In the genomic region with DNA sequence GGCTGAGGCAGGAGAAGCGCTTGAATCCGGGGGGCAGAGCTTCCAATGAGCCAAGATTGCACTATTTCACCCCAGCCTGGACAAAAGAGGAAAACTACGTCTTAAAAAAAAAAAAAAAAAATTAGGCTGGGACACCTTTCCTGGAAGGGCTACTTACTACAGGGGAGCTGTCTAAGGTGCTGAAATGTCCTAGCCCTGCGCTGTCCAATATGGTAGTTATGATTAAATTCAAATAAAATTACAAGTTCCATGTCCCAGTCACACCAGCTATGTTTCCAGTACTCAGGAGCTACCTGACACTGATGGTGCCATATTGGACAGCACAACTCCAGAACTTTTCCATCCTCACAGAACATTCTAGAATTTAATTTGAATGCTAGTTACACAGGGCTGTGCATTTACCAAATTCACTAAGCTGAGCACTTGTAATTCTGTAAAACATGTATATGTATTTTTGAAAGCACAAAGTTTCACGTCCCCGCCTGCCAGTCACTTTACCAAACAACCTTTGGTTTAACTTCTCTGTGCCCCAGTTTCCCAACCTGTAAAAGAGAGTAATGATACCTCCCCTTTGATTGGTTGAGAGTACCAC, we compare ENCODE assay signal across 11 cellular contexts. TPM values are rescaled to one million over a fixed set of nuclear protein-coding genes. Genes with fewer than 3 reads are reported as not detected.
DNase-seq lines count a peak whose midpoint lies in the region; ATAC-seq, FAIRE-seq and TF ChIP-seq lines count a peak whose summit lies in the region.
"Had no signal": no experiment of that assay in that cellular context is flagged by ENCODE, and none has a peak within 500 bp of the region (broad histone marks: within the 10 kb centered on the region; RNA-seq: fewer than 3 reads in every experiment).

No MANE protein-coding gene starts in this region.

- in situ Hi-C loops in astrocyte of the cerebellum (cut with HindIII; ENCODE audit: low sequenced_read_pairs) (no loop called here), HepG2 (cut with HindIII; ENCODE audit: extremely low pct_ligation_motif_present, low pct_unique_long_range_greater_than_20kb) (no loop called here)

- WGBS in HepG2 (ENCODE audit: low lambda C conversion rate), result 92% methylated on average over 6 of the region's 6 CpGs
- 45 to 53% (median 45%) methylated on average over 6 of the region's 6 CpGs for WGBS in ovary, 3 donors

- TF ChIP-seq CTCF in astrocyte of the cerebellum (IDR thresholded peaks at IDR 0.05; ENCODE audit: low read depth, low read length, missing control alignments) (no peak), HepG2 (CRISPR knock-in tag; IDR thresholded peaks at IDR 0.05) (no peak), ovary (IDR thresholded peaks at IDR 0.05) (no peak), osteoblast (IDR thresholded peaks at IDR 0.05; ENCODE audit: extremely low read depth, low read depth, low read length) (no peak)

- H3K27me3 ChIP-seq in HepG2 (ENCODE audit: control insufficient read depth in 1 of 2, insufficient read depth in 2 of 2, low read length in 2 of 2) (no peaks in the 10 kb centered on the region), ovary (no peaks in the 10 kb centered on the region), osteoblast (ENCODE audit: insufficient read depth, low read length) (no peaks in the 10 kb centered on the region)
- H3K27me3 ChIP-seq: tibial nerve had no signal

- H3K79me2 ChIP-seq in HepG2 (ENCODE audit: insufficient read depth, low read length), result no peaks in the 10 kb centered on the region
- no peaks in the 10 kb centered on the region for H3K79me2 ChIP-seq in osteoblast (ENCODE audit: insufficient read depth, low read length)

- no peaks in the 10 kb centered on the region for H3K4me1 ChIP-seq in HepG2 (ENCODE audit: insufficient read depth, low read length)
- no peaks in the 10 kb centered on the region for H3K4me1 ChIP-seq in ovary (ENCODE audit: insufficient read depth)
- H3K4me1 ChIP-seq in osteoblast (ENCODE audit: insufficient read depth, low read length), result no peaks in the 10 kb centered on the region
- H3K4me1 ChIP-seq: tibial nerve had no signal

- POLR2A ChIA-PET in HepG2 (lab: Yijun Ruan, JAX), result interaction anchor here (0.6 to 1.4 kb wide), 2 partner anchors 13 to 227 kb away, joined by 3 read pairs; a partner anchor contains a TSS

- CTCF ChIA-PET in HepG2 (lab: Yijun Ruan, JAX; ENCODE audit: low intra/inter-chr PET ratio, low total read pairs), result no interaction called here

- no TSS peak for BruUV-seq in HepG2 (replicated peaks; lab: Mats Ljungman, UMichigan)

- no peak overlapping the region for H3K4me2 ChIP-seq in HepG2 (ENCODE audit: low read depth, low read length)
- H3K4me2 ChIP-seq in osteoblast (ENCODE audit: insufficient read depth, low read length), result no peak overlapping the region
- H3K4me2 ChIP-seq: KMS-11 had no signal

- no peak for FAIRE-seq in HepG2 (lab: Jason Lieb, UNC)

- H3K27ac ChIP-seq in HepG2 (ENCODE audit: extremely low read length, insufficient read depth, low read length) (no peak overlapping the region), ovary (no peak overlapping the region), osteoblast (ENCODE audit: low read depth, low read length) (no peak overlapping the region)
- H3K27ac ChIP-seq: KMS-11, tibial nerve had no signal

- no peak overlapping the region for H3K9ac ChIP-seq in HepG2 (ENCODE audit: insufficient read depth, low read depth, low read length)
- H3K9ac ChIP-seq: KMS-11 had no signal

- no peak overlapping the region for H2AFZ ChIP-seq in HepG2 (ENCODE audit: low read length)
- no peak overlapping the region for H2AFZ ChIP-seq in osteoblast (ENCODE audit: low read length)

- TF ChIP-seq POLR2A in HepG2 (IDR thresholded peaks at IDR 0.05; ENCODE audit: insufficient read depth in 1 of 2, low read depth in 2 of 2, low read length in 2 of 2) (no peak), ovary (IDR thresholded peaks at IDR 0.05) (no peak)

- H3K36me3 ChIP-seq in HepG2 (replicated peaks in 1 of 2; ENCODE audit: control insufficient read depth in 1 of 2, insufficient read depth in 2 of 2, low read length in 2 of 2) (peaks cover 0 to 19% of the 10 kb centered on the region in 2 experiments), ovary (no peaks in the 10 kb centered on the region), osteoblast (ENCODE audit: insufficient read depth, low read length) (peaks cover 19% of the 10 kb centered on the region)

- no peak for ATAC-seq in HepG2
- no peak for ATAC-seq in GM19328 (IDR thresholded peaks at IDR 0.05; ENCODE audit: unreplicated experiment)

- TF ChIP-seq EP300 in HepG2 (IDR thresholded peaks at IDR 0.05; ENCODE audit: low read depth in 2 of 2, low read length in 2 of 2) (no peak), HepG2 (CRISPR knock-in tag; IDR thresholded peaks at IDR 0.05; ENCODE audit: borderline replicate concordance) (no peak), ovary (IDR thresholded peaks at IDR 0.05) (no peak)

- DNase-seq in DMS 273 (lab: John Stamatoyannopoulos, UW; ENCODE audit: unreplicated experiment) (peak; percentile 27), DMS 273 treated with DMSO at 0.1 percent for 48 hours (lab: John Stamatoyannopoulos, UW) (no peak), MV-4-11 (lab: John Stamatoyannopoulos, UW) (peak; percentile 34), astrocyte of the cerebellum (ENCODE audit: low read depth) (peak; percentile 26), HepG2 (ENCODE audit: low spot score) (no peak), ovary (no peak), osteoblast (ENCODE audit: insufficient read length, low spot score, missing footprints) (no peak)
- DNase-seq: stimulated activated CD4-positive, alpha-beta T cell treated with anti-CD3 and anti-CD28 coated beads, Interleukin-4, amount 100 ng/mL, for 24 hours had no signal

- intact Hi-C loops in HepG2 (cut with micrococcal nuclease; ENCODE audit: unreplicated experiment), result no loop called here
- intact Hi-C loops in ovary (cut with DNase I), result no loop called here

- H4K20me1 ChIP-seq in HepG2 (ENCODE audit: insufficient read depth, low read length), result no peaks in the 10 kb centered on the region
- H4K20me1 ChIP-seq in osteoblast (ENCODE audit: insufficient read depth, low read length), result peaks cover 43% of the 10 kb centered on the region

- no peak for TF ChIP-seq RAD21 in HepG2 (CRISPR knock-in tag; IDR thresholded peaks at IDR 0.05)

- H3K9me3 ChIP-seq in HepG2 (ENCODE audit: low read length) (no peaks in the 10 kb centered on the region), ovary (no peaks in the 10 kb centered on the region), osteoblast (ENCODE audit: low read depth, low read length) (no peaks in the 10 kb centered on the region)

- H3K4me3 ChIP-seq in astrocyte of the cerebellum (ENCODE audit: low read depth, low read length) (no peak overlapping the region), HepG2 (replicated peaks in 1 of 3; ENCODE audit: insufficient read depth in 1 of 3, low read depth in 2 of 3, low read length in 3 of 3) (no peak overlapping the region), ovary (no peak overlapping the region), osteoblast (ENCODE audit: insufficient read depth, low read length) (no peak overlapping the region)
- H3K4me3 ChIP-seq: tibial nerve had no signal

RNA-seq across cellular contexts. Expression of a gene that starts 9.2 kb away (rescaled TPM):
- total RNA-seq in HepG2 (2016; rRNA removed; fragmentation: Illumina TruSeq; extraction: Trizol) (2.5 and 3.1 TPM in 2 replicates), ovary (1 to 10 TPM; 2.2 to 6.1 (median 4.5) TPM), osteoblast (2.5 and 3.5 TPM in 2 replicates)
- total RNA-seq in HepG2 (2016; cell fraction: cytosol; rRNA removed; fragmentation: Illumina TruSeq; extraction: Trizol; ENCODE audit: low read depth), result 0.30 and 0.44 TPM in 2 replicates
- 2.2 and 3.2 TPM in 2 replicates for total RNA-seq in HepG2 (2016; cell fraction: insoluble cytoplasmic fraction; rRNA removed; fragmentation: Illumina TruSeq; extraction: Trizol)
- 1.3 TPM in 2 replicates for total RNA-seq in HepG2 (2016; cell fraction: membrane; rRNA removed; fragmentation: Illumina TruSeq; extraction: Trizol)
- total RNA-seq in HepG2 (2016; cell fraction: nucleus; rRNA removed; fragmentation: Illumina TruSeq; extraction: Trizol), result 1.8 and 2.3 TPM in 2 replicates
- polyA plus RNA-seq in HepG2 (2011; rRNA removed) (3.5 and 3.6 TPM in 2 replicates), ovary (1 to 10 TPM; 1.1 to 2.3 TPM)
- 2.1 and 2.5 TPM in 2 replicates for polyA plus RNA-seq in HepG2 (2011; cell fraction: cytosol; rRNA removed)
- 2.6 and 2.7 TPM in 2 replicates for polyA plus RNA-seq in HepG2 (2011; cell fraction: nucleus; rRNA removed)
- polyA plus RNA-seq in HepG2 (2012), result 0.98 and 1.5 TPM in 2 replicates
- polyA plus RNA-seq in HepG2 (2016; cell fraction: cytosol; fragmentation: Illumina TruSeq; extraction: Trizol; ENCODE audit: low read depth), result 0.28 and 0.33 TPM in 2 replicates
- 1.6 and 1.9 TPM in 2 replicates for polyA plus RNA-seq in HepG2 (2016; cell fraction: insoluble cytoplasmic fraction; fragmentation: Illumina TruSeq; extraction: Trizol; ENCODE audit: low read depth)
- polyA plus RNA-seq in HepG2 (2016; cell fraction: membrane; fragmentation: Illumina TruSeq; extraction: Trizol; ENCODE audit: low read depth), result 0.57 and 0.63 TPM in 2 replicates
- polyA plus RNA-seq in HepG2 (2016; cell fraction: nucleus; fragmentation: Illumina TruSeq; extraction: Trizol; ENCODE audit: insufficient read depth, low read depth), result 2.4 and 3.1 TPM in 2 replicates
- 10.3 and 17.6 TPM in 2 replicates for polyA minus RNA-seq in HepG2 (2011; rRNA and poly(A)+ RNA removed; ENCODE audit: low replicate concordance)
- polyA minus RNA-seq in HepG2 (2011; cell fraction: cytosol; rRNA and poly(A)+ RNA removed), result 1.9 and 2.6 TPM in 2 replicates
- 4.1 and 4.6 TPM in 2 replicates for polyA minus RNA-seq in HepG2 (2011; cell fraction: nucleus; rRNA and poly(A)+ RNA removed)

RNA-seq across cellular contexts. Expression of a gene that starts 12.4 kb away (rescaled TPM):
- total RNA-seq in HepG2 (2016; rRNA removed; fragmentation: Illumina TruSeq; extraction: Trizol) (38.7 and 39.5 TPM in 2 replicates), ovary (10 to 100 TPM; 26.9 to 37.6 (median 29.9) TPM), osteoblast (23.9 and 29.3 TPM in 2 replicates)
- total RNA-seq in HepG2 (2016; cell fraction: cytosol; rRNA removed; fragmentation: Illumina TruSeq; extraction: Trizol; ENCODE audit: low read depth), result 10.6 and 10.8 TPM in 2 replicates
- total RNA-seq in HepG2 (2016; cell fraction: insoluble cytoplasmic fraction; rRNA removed; fragmentation: Illumina TruSeq; extraction: Trizol), result 41.5 and 44.3 TPM in 2 replicates
- 15.6 and 18.0 TPM in 2 replicates for total RNA-seq in HepG2 (2016; cell fraction: membrane; rRNA removed; fragmentation: Illumina TruSeq; extraction: Trizol)
- 51.9 and 53.4 TPM in 2 replicates for total RNA-seq in HepG2 (2016; cell fraction: nucleus; rRNA removed; fragmentation: Illumina TruSeq; extraction: Trizol)
- polyA plus RNA-seq in HepG2 (2011; rRNA removed) (28.5 and 31.5 TPM in 2 replicates), ovary (10 to 100 TPM; 27.4 to 52.5 TPM)
- 15.3 and 19.4 TPM in 2 replicates for polyA plus RNA-seq in HepG2 (2011; cell fraction: cytosol; rRNA removed)
- 62.5 and 78.5 TPM in 2 replicates for polyA plus RNA-seq in HepG2 (2011; cell fraction: nucleus; rRNA removed)
- 27.8 and 28.4 TPM in 2 replicates for polyA plus RNA-seq in HepG2 (2012)
- polyA plus RNA-seq in HepG2 (2016; cell fraction: cytosol; fragmentation: Illumina TruSeq; extraction: Trizol; ENCODE audit: low read depth), result 7.8 and 11.0 TPM in 2 replicates
- polyA plus RNA-seq in HepG2 (2016; cell fraction: insoluble cytoplasmic fraction; fragmentation: Illumina TruSeq; extraction: Trizol; ENCODE audit: low read depth), result 45.4 and 56.5 TPM in 2 replicates
- polyA plus RNA-seq in HepG2 (2016; cell fraction: membrane; fragmentation: Illumina TruSeq; extraction: Trizol; ENCODE audit: low read depth), result 14.2 and 16.8 TPM in 2 replicates
- polyA plus RNA-seq in HepG2 (2016; cell fraction: nucleus; fragmentation: Illumina TruSeq; extraction: Trizol; ENCODE audit: insufficient read depth, low read depth), result 103 and 124 TPM in 2 replicates
- 14.6 and 39.2 TPM in 2 replicates for polyA minus RNA-seq in HepG2 (2011; rRNA and poly(A)+ RNA removed; ENCODE audit: low replicate concordance)
- polyA minus RNA-seq in HepG2 (2011; cell fraction: cytosol; rRNA and poly(A)+ RNA removed), result 2.7 and 5.5 TPM in 2 replicates
- 73.4 and 89.9 TPM in 2 replicates for polyA minus RNA-seq in HepG2 (2011; cell fraction: nucleus; rRNA and poly(A)+ RNA removed)

RNA-seq across cellular contexts. Expression of a gene that starts 35.7 kb away (rescaled TPM):
- total RNA-seq in HepG2 (2016; rRNA removed; fragmentation: Illumina TruSeq; extraction: Trizol) (15.1 and 41.4 TPM in 2 replicates), ovary (10 to 100 TPM in 2 of 7 donors, 1 to 10 TPM in 5; 2.6 to 32.4 (median 4.8) TPM), osteoblast (1.1 and 1.5 TPM in 2 replicates)
- 4.8 and 5.3 TPM in 2 replicates for total RNA-seq in HepG2 (2016; cell fraction: cytosol; rRNA removed; fragmentation: Illumina TruSeq; extraction: Trizol; ENCODE audit: low read depth)
- total RNA-seq in HepG2 (2016; cell fraction: insoluble cytoplasmic fraction; rRNA removed; fragmentation: Illumina TruSeq; extraction: Trizol), result 10.3 and 47.9 TPM in 2 replicates
- total RNA-seq in HepG2 (2016; cell fraction: membrane; rRNA removed; fragmentation: Illumina TruSeq; extraction: Trizol), result 6.5 and 6.7 TPM in 2 replicates
- total RNA-seq in HepG2 (2016; cell fraction: nucleus; rRNA removed; fragmentation: Illumina TruSeq; extraction: Trizol), result 31.7 and 39.4 TPM in 2 replicates
- polyA plus RNA-seq in HepG2 (2011; rRNA removed) (14.7 and 49.8 TPM in 2 replicates), ovary (10 to 100 TPM in 1 of 2 donors, under 1 TPM in 1; 0.38 to 11.8 TPM)
- polyA plus RNA-seq in HepG2 (2011; cell fraction: cytosol; rRNA removed), result 18.1 and 24.4 TPM in 2 replicates
- polyA plus RNA-seq in HepG2 (2011; cell fraction: nucleus; rRNA removed), result 63.3 and 113 TPM in 2 replicates
- polyA plus RNA-seq in HepG2 (2012), result 59.9 and 62.4 TPM in 2 replicates
- 4.3 and 5.6 TPM in 2 replicates for polyA plus RNA-seq in HepG2 (2016; cell fraction: cytosol; fragmentation: Illumina TruSeq; extraction: Trizol; ENCODE audit: low read depth)
- polyA plus RNA-seq in HepG2 (2016; cell fraction: insoluble cytoplasmic fraction; fragmentation: Illumina TruSeq; extraction: Trizol; ENCODE audit: low read depth), result 11.3 and 14.4 TPM in 2 replicates
- 4.0 and 4.9 TPM in 2 replicates for polyA plus RNA-seq in HepG2 (2016; cell fraction: membrane; fragmentation: Illumina TruSeq; extraction: Trizol; ENCODE audit: low read depth)
- 43.5 and 59.5 TPM in 2 replicates for polyA plus RNA-seq in HepG2 (2016; cell fraction: nucleus; fragmentation: Illumina TruSeq; extraction: Trizol; ENCODE audit: insufficient read depth, low read depth)
- polyA minus RNA-seq in HepG2 (2011; rRNA and poly(A)+ RNA removed; ENCODE audit: low replicate concordance), result 0.23 and 15.3 TPM in 2 replicates
- 3.8 and 9.5 TPM in 2 replicates for polyA minus RNA-seq in HepG2 (2011; cell fraction: cytosol; rRNA and poly(A)+ RNA removed)
- 6.4 and 10.7 TPM in 2 replicates for polyA minus RNA-seq in HepG2 (2011; cell fraction: nucleus; rRNA and poly(A)+ RNA removed)

RNA-seq across cellular contexts. Expression of a gene that starts 38.8 kb away (rescaled TPM):
- total RNA-seq in HepG2 (2016; rRNA removed; fragmentation: Illumina TruSeq; extraction: Trizol) (3.3 and 3.7 TPM in 2 replicates), ovary (10 to 100 TPM in 1 of 7 donors, 1 to 10 TPM in 6; 4.8 to 10.6 (median 8.0) TPM), osteoblast (8.7 and 8.8 TPM in 2 replicates)
- total RNA-seq in HepG2 (2016; cell fraction: cytosol; rRNA removed; fragmentation: Illumina TruSeq; extraction: Trizol; ENCODE audit: low read depth), result 0.71 and 0.79 TPM in 2 replicates
- 3.4 TPM in 2 replicates for total RNA-seq in HepG2 (2016; cell fraction: insoluble cytoplasmic fraction; rRNA removed; fragmentation: Illumina TruSeq; extraction: Trizol)
- total RNA-seq in HepG2 (2016; cell fraction: membrane; rRNA removed; fragmentation: Illumina TruSeq; extraction: Trizol), result 2.0 and 2.4 TPM in 2 replicates
- total RNA-seq in HepG2 (2016; cell fraction: nucleus; rRNA removed; fragmentation: Illumina TruSeq; extraction: Trizol), result 3.9 and 4.3 TPM in 2 replicates
- polyA plus RNA-seq in HepG2 (2011; rRNA removed) (3.0 and 3.1 TPM in 2 replicates), ovary (1 to 10 TPM; 2.7 to 4.2 TPM)
- 1.5 and 1.8 TPM in 2 replicates for polyA plus RNA-seq in HepG2 (2011; cell fraction: cytosol; rRNA removed)
- 6.2 and 6.6 TPM in 2 replicates for polyA plus RNA-seq in HepG2 (2011; cell fraction: nucleus; rRNA removed)
- polyA plus RNA-seq in HepG2 (2012), result 1.3 and 1.6 TPM in 2 replicates
- polyA plus RNA-seq in HepG2 (2016; cell fraction: cytosol; fragmentation: Illumina TruSeq; extraction: Trizol; ENCODE audit: low read depth), result 0.17 and 0.19 TPM in 2 replicates
- 1.3 and 1.5 TPM in 2 replicates for polyA plus RNA-seq in HepG2 (2016; cell fraction: insoluble cytoplasmic fraction; fragmentation: Illumina TruSeq; extraction: Trizol; ENCODE audit: low read depth)
- 0.41 and 0.56 TPM in 2 replicates for polyA plus RNA-seq in HepG2 (2016; cell fraction: membrane; fragmentation: Illumina TruSeq; extraction: Trizol; ENCODE audit: low read depth)
- polyA plus RNA-seq in HepG2 (2016; cell fraction: nucleus; fragmentation: Illumina TruSeq; extraction: Trizol; ENCODE audit: insufficient read depth, low read depth), result 5.9 and 6.4 TPM in 2 replicates
- 8.3 and 10.4 TPM in 2 replicates for polyA minus RNA-seq in HepG2 (2011; rRNA and poly(A)+ RNA removed; ENCODE audit: low replicate concordance)
- 4.0 and 4.8 TPM in 2 replicates for polyA minus RNA-seq in HepG2 (2011; cell fraction: cytosol; rRNA and poly(A)+ RNA removed)
- polyA minus RNA-seq in HepG2 (2011; cell fraction: nucleus; rRNA and poly(A)+ RNA removed), result 6.6 and 6.8 TPM in 2 replicates

RNA-seq across cellular contexts. Expression of a gene that starts 45.0 kb away (rescaled TPM):
- total RNA-seq in HepG2 (2016; rRNA removed; fragmentation: Illumina TruSeq; extraction: Trizol), result 1.1 and 1.9 TPM in 2 replicates
- 0.10 and 0.53 TPM in 2 replicates for total RNA-seq in HepG2 (2016; cell fraction: cytosol; rRNA removed; fragmentation: Illumina TruSeq; extraction: Trizol; ENCODE audit: low read depth)
- total RNA-seq in HepG2 (2016; cell fraction: insoluble cytoplasmic fraction; rRNA removed; fragmentation: Illumina TruSeq; extraction: Trizol), result 1.4 and 1.9 TPM in 2 replicates
- 0.76 and 0.77 TPM in 2 replicates for total RNA-seq in HepG2 (2016; cell fraction: membrane; rRNA removed; fragmentation: Illumina TruSeq; extraction: Trizol)
- total RNA-seq in HepG2 (2016; cell fraction: nucleus; rRNA removed; fragmentation: Illumina TruSeq; extraction: Trizol), result 1.4 and 2.1 TPM in 2 replicates
- 1.5 and 1.8 TPM in 2 replicates for polyA plus RNA-seq in HepG2 (2011; rRNA removed)
- 0.74 and 1.2 TPM in 2 replicates for polyA plus RNA-seq in HepG2 (2011; cell fraction: cytosol; rRNA removed)
- polyA plus RNA-seq in HepG2 (2011; cell fraction: nucleus; rRNA removed), result 9.3 and 11.8 TPM in 2 replicates
- 0.83 and 1.1 TPM in 2 replicates for polyA plus RNA-seq in HepG2 (2012)
- 0.10 and 0.16 TPM in 2 replicates for polyA plus RNA-seq in HepG2 (2016; cell fraction: cytosol; fragmentation: Illumina TruSeq; extraction: Trizol; ENCODE audit: low read depth)
- polyA plus RNA-seq in HepG2 (2016; cell fraction: insoluble cytoplasmic fraction; fragmentation: Illumina TruSeq; extraction: Trizol; ENCODE audit: low read depth), result 0.84 and 1.1 TPM in 2 replicates
- polyA plus RNA-seq in HepG2 (2016; cell fraction: membrane; fragmentation: Illumina TruSeq; extraction: Trizol; ENCODE audit: low read depth), result 0.37 and 0.49 TPM in 2 replicates
- polyA plus RNA-seq in HepG2 (2016; cell fraction: nucleus; fragmentation: Illumina TruSeq; extraction: Trizol; ENCODE audit: insufficient read depth, low read depth), result 3.8 and 4.5 TPM in 2 replicates
- polyA minus RNA-seq in HepG2 (2011; rRNA and poly(A)+ RNA removed; ENCODE audit: low replicate concordance), result 3.8 and 4.0 TPM in 2 replicates
- polyA minus RNA-seq in HepG2 (2011; cell fraction: cytosol; rRNA and poly(A)+ RNA removed), result 0.40 and 0.79 TPM in 2 replicates
- polyA minus RNA-seq in HepG2 (2011; cell fraction: nucleus; rRNA and poly(A)+ RNA removed), result 2.7 and 3.0 TPM in 2 replicates
- 1 to 10 TPM; 2.5 to 6.5 (median 3.4) TPM for total RNA-seq in ovary
- 1 to 10 TPM in 1 of 2 donors, under 1 TPM in 1; 0.30 to 2.2 TPM for polyA plus RNA-seq in ovary
- 1.2 and 1.4 TPM in 2 replicates for total RNA-seq in osteoblast

Comparison
In these comparisons a context has a peak if more than half of its experiments do, and no peak if none do; other contexts are left out.
1. DNase-seq: peak in DMS 273 (single experiment), MV-4-11 (single experiment) and astrocyte of the cerebellum (single experiment); none in DMS 273 treated with DMSO at 0.1 percent for 48 hours (single experiment), HepG2 (single experiment), ovary (0 of 5) and osteoblast (single experiment).